Comparison of ENCODE assay signal across 17 cellular contexts in the genomic region with DNA sequence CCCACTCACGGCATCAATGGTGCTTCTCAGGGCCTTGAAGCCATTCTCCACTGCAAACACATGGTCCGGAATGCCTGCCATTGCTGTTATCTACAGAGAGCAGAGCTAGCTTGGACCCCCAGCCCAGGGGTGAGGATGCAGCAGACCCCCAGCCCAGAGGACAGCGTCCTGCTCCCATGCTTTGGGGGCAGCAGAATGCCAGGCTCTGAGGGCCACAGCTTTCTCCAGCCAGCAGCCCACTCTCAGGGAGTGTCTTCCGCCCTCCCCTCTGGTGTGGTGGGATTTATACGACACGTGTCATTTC. TPM values are rescaled to one million over a fixed set of nuclear protein-coding genes. Genes with fewer than 3 reads are reported as not detected.
"Had no signal": no experiment of that assay in that cellular context is flagged by ENCODE, and none has a peak within 500 bp of the region (broad histone marks: within the 10 kb centered on the region; RNA-seq: fewer than 3 reads in every experiment).

No MANE protein-coding gene starts in this region.

- H3K27me3 ChIP-seq: sigmoid colon, suprapubic skin had no signal

- H3K27ac ChIP-seq: psoas muscle, sigmoid colon, suprapubic skin had no signal

- H3K36me3 ChIP-seq: sigmoid colon, suprapubic skin had no signal

- H3K4me2 ChIP-seq: SK-N-SH had no signal

- H3K9me3 Mint-ChIP-seq: dendritic cell treated with granulocyte-macrophage colony-stimulating factor and Interleukin-4, amounts not matched to agents 40 ng/mL and 50 ng/mL, for 4 days; naive thymus-derived CD8-positive, alpha-beta T cell had no signal

- H3K27me3 Mint-ChIP-seq: dendritic cell treated with granulocyte-macrophage colony-stimulating factor and Interleukin-4, amounts not matched to agents 40 ng/mL and 50 ng/mL, for 4 days; naive thymus-derived CD8-positive, alpha-beta T cell; T-helper 17 cell had no signal

- H3K4me1 ChIP-seq: psoas muscle, suprapubic skin had no signal

- ATAC-seq: psoas muscle had no signal

- H3K9ac ChIP-seq: SK-N-SH had no signal

- H3K27ac Mint-ChIP-seq: dendritic cell treated with granulocyte-macrophage colony-stimulating factor and Interleukin-4, amounts not matched to agents 40 ng/mL and 50 ng/mL, for 4 days; naive thymus-derived CD8-positive, alpha-beta T cell; T-helper 17 cell had no signal

- H3K4me3 ChIP-seq: psoas muscle, sigmoid colon, suprapubic skin had no signal

- H3K9me2 ChIP-seq: SK-N-SH had no signal

- H3K9me3 ChIP-seq: psoas muscle, sigmoid colon, SK-N-SH, suprapubic skin had no signal

- H3K4me3 Mint-ChIP-seq: dendritic cell treated with granulocyte-macrophage colony-stimulating factor and Interleukin-4, amounts not matched to agents 40 ng/mL and 50 ng/mL, for 4 days; naive thymus-derived CD8-positive, alpha-beta T cell; T-helper 17 cell had no signal

- DNase-seq: activated CD4-positive, CD25-positive, alpha-beta regulatory T cell; erythroblast; hypothalamus; kidney glomerular epithelial cell; psoas muscle; sigmoid colon; SK-N-SH; stimulated activated CD4-positive, alpha-beta T cell treated with anti-CD3 and anti-CD28 coated beads, Interleukin-2, amount 100 ng/mL, for 48 hours; stimulated activated naive CD4-positive, alpha-beta T cell treated with Interleukin-2 at 50 U/mL for 16 hours; T-helper 17 cell had no signal

RNA-seq across cellular contexts. Expression of a gene that starts 48.1 kb away (rescaled TPM):
- total RNA-seq: glomerular endothelial cell; mononuclear cell; naive thymus-derived CD8-positive, alpha-beta T cell; omental fat pad; psoas muscle; sigmoid colon; T-helper 17 cell; urinary bladder had no signal
- polyA plus RNA-seq: naive thymus-derived CD8-positive, alpha-beta T cell; psoas muscle; sigmoid colon; SK-N-SH had no signal
